15 cellular contexts compared by ENCODE assay signal in the genomic region with DNA sequence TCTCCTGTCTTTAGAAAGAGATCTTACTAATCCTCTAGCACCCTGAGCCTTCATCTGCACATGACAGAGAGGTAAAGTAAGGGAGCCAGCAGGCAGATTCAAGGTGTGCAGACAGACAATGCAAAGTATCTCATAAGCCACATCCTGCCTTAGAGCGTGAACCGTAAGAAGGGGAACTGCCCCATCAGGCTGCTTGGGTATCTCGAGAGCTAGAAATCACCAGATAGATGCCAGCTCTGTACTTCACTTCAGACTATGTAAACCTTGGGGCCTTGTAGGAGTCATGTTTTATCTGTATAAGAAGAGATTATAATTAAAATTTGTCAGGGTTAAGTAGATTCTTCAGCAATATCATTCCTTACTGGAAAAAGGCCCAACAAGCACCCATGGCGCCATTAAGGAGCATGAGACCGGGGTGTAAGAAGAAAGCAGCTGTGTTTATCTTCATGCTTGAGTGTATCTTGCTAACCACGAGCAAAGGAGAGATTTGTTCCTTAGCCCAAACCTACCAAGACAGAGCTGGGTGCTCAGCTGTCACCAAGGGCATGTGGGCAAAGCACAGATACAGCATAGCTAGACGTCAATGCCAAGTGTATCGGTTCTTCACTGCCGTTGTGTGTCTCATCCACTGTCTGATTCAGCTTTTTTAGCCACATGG. TPM values are rescaled to one million over a fixed set of nuclear protein-coding genes. Genes with fewer than 3 reads are reported as not detected.
A peak's percentile ranks its signal among the peaks of the same experiment; 100 is the strongest.
DNase-seq lines count a peak whose midpoint lies in the region; ATAC-seq and TF ChIP-seq lines count a peak whose summit lies in the region.
"Had no signal": no experiment of that assay in that cellular context is flagged by ENCODE, and none has a peak within 500 bp of the region (broad histone marks: within the 10 kb centered on the region; RNA-seq: fewer than 3 reads in every experiment).

No MANE protein-coding gene starts in this region.

- H3K9me3 Mint-ChIP-seq in Calu3 (ENCODE audit: low read depth, unreplicated experiment) = no peaks in the 10 kb centered on the region
- no peaks in the 10 kb centered on the region for H3K9me3 Mint-ChIP-seq in activated naive CD4-positive, alpha-beta T cell treated with anti-CD3 and anti-CD28 coated beads, Interleukin-2, amount 50 U/mL, for 72 hours
- no peaks in the 10 kb centered on the region for H3K9me3 Mint-ChIP-seq in progenitor cell of endocrine pancreas (ENCODE audit: low read depth)
- H3K9me3 Mint-ChIP-seq: activated T-cell treated with anti-CD3 and anti-CD28 coated beads, Interleukin-2, amount 50 U/mL, for 4 hours; dendritic cell treated with granulocyte-macrophage colony-stimulating factor and Interleukin-4, amounts not matched to agents 40 ng/mL and 50 ng/mL, for 4 days had no signal

- H3K36me3 Mint-ChIP-seq in Calu3 (ENCODE audit: insufficient read depth, unreplicated experiment) = no peaks in the 10 kb centered on the region
- H3K36me3 Mint-ChIP-seq in activated naive CD4-positive, alpha-beta T cell treated with anti-CD3 and anti-CD28 coated beads, Interleukin-2, amount 50 U/mL, for 72 hours = no peaks in the 10 kb centered on the region
- peaks cover 17% of the 10 kb centered on the region for H3K36me3 Mint-ChIP-seq in progenitor cell of endocrine pancreas (ENCODE audit: insufficient read depth)

- ATAC-seq in GM19438 (IDR thresholded peaks at IDR 0.05; ENCODE audit: low read depth, unreplicated experiment) = peak; percentile 97
- peak; percentile 86 for ATAC-seq in HG02970 (IDR thresholded peaks at IDR 0.05; ENCODE audit: low FRiP score, unreplicated experiment)
- ATAC-seq in activated naive CD4-positive, alpha-beta T cell treated with anti-CD3 and anti-CD28 coated beads, Interleukin-2, amount 50 U/mL, for 72 hours = no peak
- ATAC-seq: activated T-cell treated with anti-CD3 and anti-CD28 coated beads, Interleukin-2, amount 50 U/mL, for 4 hours had no signal

- intact Hi-C loops in Calu3 (cut with micrococcal nuclease; ENCODE audit: unreplicated experiment) (no loop called here), dorsolateral prefrontal cortex (cut with DNase I) (no loop called here)

- H3K4me3 Mint-ChIP-seq in Calu3 (ENCODE audit: low read depth, unreplicated experiment) (no peak overlapping the region), progenitor cell of endocrine pancreas (ENCODE audit: low read depth) (no peak overlapping the region)
- H3K4me3 Mint-ChIP-seq: activated T-cell treated with anti-CD3 and anti-CD28 coated beads, Interleukin-2, amount 50 U/mL, for 4 hours; dendritic cell treated with granulocyte-macrophage colony-stimulating factor and Interleukin-4, amounts not matched to agents 40 ng/mL and 50 ng/mL, for 4 days had no signal

- H3K79me2 ChIP-seq in OCI-LY3 (ENCODE audit: low read length) = no peaks in the 10 kb centered on the region

- peak overlapping the region; percentile 89 for H2AFZ ChIP-seq in OCI-LY3 (ENCODE audit: low read depth, low read length)

- CTCF ChIA-PET in Calu3 (lab: Charles Lee) = no interaction called here

- H3K9me3 ChIP-seq in OCI-LY3 (ENCODE audit: insufficient read depth, low read length) = peaks cover 8% of the 10 kb centered on the region; the same call in 1 of the 2 replicates
- H3K9me3 ChIP-seq: BE2C, HAP-1 had no signal

- H3K27ac Mint-ChIP-seq in Calu3 (ENCODE audit: unreplicated experiment) (no peak overlapping the region), progenitor cell of endocrine pancreas (no peak overlapping the region)
- H3K27ac Mint-ChIP-seq in activated naive CD4-positive, alpha-beta T cell treated with anti-CD3 and anti-CD28 coated beads, Interleukin-2, amount 50 U/mL, for 72 hours = no peak overlapping the region
- H3K27ac Mint-ChIP-seq: dendritic cell treated with granulocyte-macrophage colony-stimulating factor and Interleukin-4, amounts not matched to agents 40 ng/mL and 50 ng/mL, for 4 days had no signal

- H3K27me3 ChIP-seq in OCI-LY3 (ENCODE audit: low read depth, low read length) (no peaks in the 10 kb centered on the region), dorsolateral prefrontal cortex (no peaks in the 10 kb centered on the region)
- H3K27me3 ChIP-seq: BE2C had no signal

- BruUV-seq in Calu3 (replicated peaks; lab: Mats Ljungman, UMichigan) = no TSS peak

- H3K4me3 ChIP-seq in OCI-LY3 (ENCODE audit: low read length) = peak overlapping the region; percentile 63
- no peak overlapping the region for H3K4me3 ChIP-seq in dorsolateral prefrontal cortex
- H3K4me3 ChIP-seq: HAP-1, SK-N-MC had no signal

- H3K9ac ChIP-seq in OCI-LY3 (ENCODE audit: low read length) = peak overlapping the region; percentile 58

- TF ChIP-seq CTCF in GM10266 (IDR thresholded peaks at IDR 0.05; ENCODE audit: control insufficient read depth, insufficient read depth, low read depth, missing control alignments) (no peak), OCI-LY3 (IDR thresholded peaks at IDR 0.05; ENCODE audit: low read depth, low read length) (no peak), Calu3 (IDR thresholded peaks at IDR 0.05; ENCODE audit: unreplicated experiment) (no peak), progenitor cell of endocrine pancreas (IDR thresholded peaks at IDR 0.05; ENCODE audit: unreplicated experiment) (no peak), dorsolateral prefrontal cortex (IDR thresholded peaks at IDR 0.05 in 54 of 56, conservative IDR thresholded peaks at IDR 0.05 in 2 of 56; ENCODE audit: low read depth in 1 of 56, partially characterized antibody in 56 of 56) (no peak)

- H3K4me1 Mint-ChIP-seq in Calu3 (ENCODE audit: low read depth, unreplicated experiment) (no peaks in the 10 kb centered on the region), progenitor cell of endocrine pancreas (ENCODE audit: low read depth) (peaks cover 7% of the 10 kb centered on the region)

- H3K4me2 ChIP-seq in OCI-LY3 (ENCODE audit: low read length) = peak overlapping the region; percentile 80

- peak; percentile 32 for DNase-seq in GM10266 (ENCODE audit: extremely low spot score)
- no peak for DNase-seq in Calu3
- DNase-seq in activated naive CD4-positive, alpha-beta T cell treated with anti-CD3 and anti-CD28 coated beads, Interleukin-2, amount 50 U/mL, for 72 hours (ENCODE audit: low spot score in 2 of 2) = no peak
- no peak for DNase-seq in progenitor cell of endocrine pancreas (ENCODE audit: low spot score, unreplicated experiment)
- DNase-seq in dorsolateral prefrontal cortex = no peak
- DNase-seq: activated T-cell treated with anti-CD3 and anti-CD28 coated beads, Interleukin-2, amount 50 U/mL, for 4 hours; BE2C; NCI-H1930; occipital lobe had no signal

- H3K27ac ChIP-seq in OCI-LY3 (ENCODE audit: low read length) (peak overlapping the region; percentile 97), dorsolateral prefrontal cortex (no peak overlapping the region)
- H3K27ac ChIP-seq: SK-N-MC had no signal

- no peaks in the 10 kb centered on the region for H4K20me1 ChIP-seq in OCI-LY3 (ENCODE audit: insufficient read depth, low read length)

- peaks cover 62% of the 10 kb centered on the region for H3K4me1 ChIP-seq in OCI-LY3 (ENCODE audit: low read length)
- H3K4me1 ChIP-seq: BE2C, HAP-1 had no signal

- H3K36me3 ChIP-seq in OCI-LY3 (replicated peaks; ENCODE audit: low read depth, low read length) = no peaks in the 10 kb centered on the region
- H3K36me3 ChIP-seq: BE2C, HAP-1 had no signal

- H3K27me3 Mint-ChIP-seq in Calu3 (ENCODE audit: unreplicated experiment) = no peaks in the 10 kb centered on the region
- H3K27me3 Mint-ChIP-seq in progenitor cell of endocrine pancreas = no peaks in the 10 kb centered on the region
- H3K27me3 Mint-ChIP-seq: dendritic cell treated with granulocyte-macrophage colony-stimulating factor and Interleukin-4, amounts not matched to agents 40 ng/mL and 50 ng/mL, for 4 days had no signal

RNA-seq across cellular contexts. Expression of gene CNR1, which starts 24.4 kb away (rescaled TPM):
- total RNA-seq in Calu3 (2022) = 0.31 and 0.69 TPM in 2 replicates
- not detected for total RNA-seq in activated naive CD4-positive, alpha-beta T cell treated with anti-CD3 and anti-CD28 coated beads, Interleukin-2, amount 50 U/mL, for 72 hours
- total RNA-seq in progenitor cell of endocrine pancreas = 23.8 and 26.2 TPM in 2 replicates
- 100 to 1,000 TPM in 4 of 120 experiments, 10 to 100 TPM in 116; 10.5 to 114 (median 59.2) TPM for total RNA-seq in dorsolateral prefrontal cortex

Comparison
In these comparisons a context has a peak if more than half of its experiments do, and no peak if none do; other contexts are left out.
1. ATAC-seq: peak in GM19438 (single experiment) and HG02970 (single experiment); none in activated naive CD4-positive, alpha-beta T cell treated with anti-CD3 and anti-CD28 coated beads, Interleukin-2, amount 50 U/mL, for 72 hours (0 of 2).